Comparison of ENCODE assay signal across 10 cellular contexts in the genomic region with DNA sequence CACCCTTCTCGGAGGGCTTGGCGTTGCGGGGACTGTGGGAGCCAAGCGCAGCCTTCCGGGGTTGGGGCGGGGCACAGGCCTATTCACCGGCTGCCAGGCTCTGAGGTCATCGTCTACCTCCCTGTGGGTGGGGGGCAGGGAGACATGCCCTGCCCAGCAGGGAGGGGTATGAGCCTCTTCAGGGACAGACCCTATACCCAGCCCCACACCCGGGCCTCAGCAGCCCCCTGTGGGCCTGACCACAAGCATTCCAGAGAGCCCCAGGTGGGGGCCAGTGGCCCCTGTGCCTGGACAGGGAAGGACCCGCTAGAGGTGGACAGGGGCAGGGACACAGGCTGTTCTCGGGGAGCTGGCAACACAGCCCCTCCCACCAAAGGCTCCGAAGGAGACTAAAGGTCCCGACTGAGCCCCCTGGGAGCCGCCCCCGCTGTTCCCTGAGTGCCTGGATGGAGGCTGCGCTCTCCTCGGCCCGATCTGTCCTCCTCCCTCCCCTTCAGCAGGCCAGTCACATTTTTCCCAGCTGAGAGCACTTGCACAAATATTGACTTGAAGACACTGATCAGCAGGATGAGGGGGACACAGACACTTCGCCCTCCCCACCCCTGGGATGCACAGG. TPM values are rescaled to one million over a fixed set of nuclear protein-coding genes. Genes with fewer than 3 reads are reported as not detected.
DNase-seq lines count a peak whose midpoint lies in the region; ATAC-seq and TF ChIP-seq lines count a peak whose summit lies in the region.
"Had no signal": no experiment of that assay in that cellular context is flagged by ENCODE, and none has a peak within 500 bp of the region (broad histone marks: within the 10 kb centered on the region; RNA-seq: fewer than 3 reads in every experiment).

No MANE protein-coding gene starts in this region.

- peak; percentile 93 for DNase-seq in DMS53 (lab: John Stamatoyannopoulos, UW)
- DNase-seq in SHP77 (lab: John Stamatoyannopoulos, UW), result peak; percentile 72 to 86
- DNase-seq in cardiac muscle cell (ENCODE audit: low read depth in 1 of 2, low spot score in 1 of 2), result peak in 1 of 2 donors; percentile 41
- no peak for DNase-seq in activated naive CD4-positive, alpha-beta T cell (lab: John Stamatoyannopoulos, UW)
- no peak for DNase-seq in AG08395 (ENCODE audit: low spot score)
- no peak for DNase-seq in posterior cingulate gyrus
- DNase-seq: activated naive CD8-positive, alpha-beta T cell treated with anti-CD3 and anti-CD28 coated beads for 36 hours; DMS79 had no signal

- H3K4me2 ChIP-seq in parathyroid adenoma (ENCODE audit: low read length), result no peak overlapping the region

- H3K27ac ChIP-seq in cardiac muscle cell (peak overlapping the region; percentile 91), parathyroid adenoma (peak overlapping the region; percentile 70)

- H3K36me3 ChIP-seq in cardiac muscle cell, result peaks cover 8% of the 10 kb centered on the region
- no peaks in the 10 kb centered on the region for H3K36me3 ChIP-seq in parathyroid adenoma (ENCODE audit: control insufficient read depth, insufficient read depth, low read length)

- ATAC-seq in GM21515 (IDR thresholded peaks at IDR 0.05; ENCODE audit: unreplicated experiment), result no peak

- H3K27me3 ChIP-seq in cardiac muscle cell (no peaks in the 10 kb centered on the region), parathyroid adenoma (ENCODE audit: control insufficient read depth, insufficient read depth, low read length) (no peaks in the 10 kb centered on the region)

- H3K9me3 ChIP-seq in cardiac muscle cell (ENCODE audit: low read depth) (no peaks in the 10 kb centered on the region), parathyroid adenoma (ENCODE audit: control insufficient read depth, low read length) (no peaks in the 10 kb centered on the region)

- H3K4me3 ChIP-seq in cardiac muscle cell (no peak overlapping the region), parathyroid adenoma (ENCODE audit: low read depth, low read length) (no peak overlapping the region)

- TF ChIP-seq CTCF in cardiac muscle cell (IDR thresholded peaks at IDR 0.05; ENCODE audit: low read depth, low read length) (no peak), parathyroid adenoma (IDR thresholded peaks at IDR 0.05) (no peak)

- intact Hi-C loops in posterior cingulate gyrus (cut with DNase I), result no loop called here

- H3K79me2 ChIP-seq in parathyroid adenoma, result peaks cover 2% of the 10 kb centered on the region

- H3K4me1 ChIP-seq in cardiac muscle cell (ENCODE audit: low read depth) (peaks cover 21% of the 10 kb centered on the region), parathyroid adenoma (peaks cover 20% of the 10 kb centered on the region)

- no peak overlapping the region for H3K9ac ChIP-seq in parathyroid adenoma

- H2AFZ ChIP-seq in parathyroid adenoma, result no peak overlapping the region

RNA-seq across cellular contexts. Expression of a gene that starts 11.5 kb away (rescaled TPM):
- total RNA-seq in cardiac muscle cell, result 103 and 162 TPM in 2 replicates
- 168 and 214 TPM in 2 replicates for polyA plus RNA-seq in cardiac muscle cell

RNA-seq across cellular contexts. Expression of a gene that starts 31.3 kb away (rescaled TPM):
- 839 and 997 TPM in 2 replicates for total RNA-seq in cardiac muscle cell
- 374 and 378 TPM in 2 replicates for polyA plus RNA-seq in cardiac muscle cell

RNA-seq across cellular contexts. Expression of a gene that starts 51.5 kb away (rescaled TPM):
- total RNA-seq in cardiac muscle cell, result 15.5 and 17.9 TPM in 2 replicates
- 21.4 and 23.8 TPM in 2 replicates for polyA plus RNA-seq in cardiac muscle cell

RNA-seq across cellular contexts. Expression of a gene that starts 52.8 kb away (rescaled TPM):
- 128 and 201 TPM in 2 replicates for total RNA-seq in cardiac muscle cell
- polyA plus RNA-seq in cardiac muscle cell, result 105 and 160 TPM in 2 replicates

Comparison
In these comparisons a context has a peak if more than half of its experiments do, and no peak if none do; other contexts are left out.
1. DNase-seq: peak in DMS53 (single experiment) and SHP77 (2 of 2); none in activated naive CD4-positive, alpha-beta T cell (0 of 4), AG08395 (single experiment) and posterior cingulate gyrus (0 of 10).